ENCODE assay signal across 15 cellular contexts in genomic region chr10:132587175-132587574, GRCh38. TPM values are rescaled to one million over a fixed set of nuclear protein-coding genes. Genes with fewer than 3 reads are reported as not detected.
A peak's percentile ranks its signal among the peaks of the same experiment; 100 is the strongest.
DNase-seq lines count a peak whose midpoint lies in the region; ATAC-seq and TF ChIP-seq lines count a peak whose summit lies in the region.
"Had no signal": no experiment of that assay in that cellular context is flagged by ENCODE, and none has a peak within 500 bp of the region (broad histone marks: within the 10 kb centered on the region; RNA-seq: fewer than 3 reads in every experiment).

No MANE protein-coding gene starts in this region.

- H3K4me2 ChIP-seq in trophoblast cell (ENCODE audit: low read length), result no peak overlapping the region

- H3K23ac ChIP-seq in trophoblast cell (ENCODE audit: low read length), result no peak overlapping the region

- DNase-seq in G401 (ENCODE audit: low spot score), result peak; percentile 49
- DNase-seq in T-helper 17 cell, result no peak
- no peak for DNase-seq in mesothelial cell of epicardium (ENCODE audit: low spot score in 2 of 2, unreplicated experiment in 2 of 2)
- no peak for DNase-seq in stimulated activated naive B cell treated with anti-CD40 and anti-IgM and Interleukin-4, amounts not matched to agents 10 μg/mL and 1 μg/mL and 100 μg/mL, for 72 hours
- DNase-seq in trophoblast cell, result no peak
- no peak for DNase-seq in NAMALWA (ENCODE audit: low spot score)
- no peak for DNase-seq in NCI-H446 (lab: John Stamatoyannopoulos, UW)
- DNase-seq: activated CD4-positive, alpha-beta T cell treated with anti-CD3 and anti-CD28 coated beads for 48 hours; cerebellar nuclear complex; effector memory CD8-positive, alpha-beta T cell; EL; Karpas-422; naive thymus-derived CD8-positive, alpha-beta T cell; NCI-H526 treated with DMSO at 0.1 percent for 48 hours; stimulated activated CD4-positive, alpha-beta T cell treated with anti-CD3 and anti-CD28 coated beads, Interleukin-12 subunit alpha, Interleukin-12 subunit beta, amount 100 ng/mL, for 4 hours had no signal

- H4K12ac ChIP-seq in trophoblast cell (ENCODE audit: low read depth, low read length), result no peak overlapping the region

- no peaks in the 10 kb centered on the region for H3K79me1 ChIP-seq in trophoblast cell (ENCODE audit: low read length)

- H3K4me1 Mint-ChIP-seq in T-helper 17 cell, result peaks cover 29% of the 10 kb centered on the region
- peaks cover 28% of the 10 kb centered on the region for H3K4me1 Mint-ChIP-seq in mesothelial cell of epicardium
- H3K4me1 Mint-ChIP-seq in stimulated activated naive B cell treated with anti-CD40 and anti-IgM and Interleukin-4, amounts not matched to agents 10 μg/mL and 1 μg/mL and 100 μg/mL, for 72 hours, result peaks cover 64 to 76% of the 10 kb centered on the region in 2 donors

- H3K18ac ChIP-seq in trophoblast cell (ENCODE audit: low read length), result no peak overlapping the region

- H3K36me3 ChIP-seq in trophoblast cell (ENCODE audit: control insufficient read depth in 1 of 2, insufficient read depth in 2 of 2, low read length in 2 of 2), result peaks cover 0 to 2% of the 10 kb centered on the region in 2 experiments

- H4K8ac ChIP-seq in trophoblast cell (ENCODE audit: low read depth, low read length), result no peak overlapping the region

- in situ Hi-C loops in G401 (cut with HindIII; ENCODE audit: low sequenced_read_pairs), result no loop called here

- H3K4me3 Mint-ChIP-seq in T-helper 17 cell (peak overlapping the region; percentile 63), mesothelial cell of epicardium (no peak overlapping the region)
- H3K4me3 Mint-ChIP-seq in stimulated activated naive B cell treated with anti-CD40 and anti-IgM and Interleukin-4, amounts not matched to agents 10 μg/mL and 1 μg/mL and 100 μg/mL, for 72 hours, result peak overlapping the region; percentile 55 to 69
- H3K4me3 Mint-ChIP-seq: effector memory CD8-positive, alpha-beta T cell had no signal

- no peak overlapping the region for H3K4me3 ChIP-seq in trophoblast cell (ENCODE audit: low read depth, low read length)

- no peak overlapping the region for H3K14ac ChIP-seq in trophoblast cell (ENCODE audit: low read length)

- no peak overlapping the region for H2BK5ac ChIP-seq in trophoblast cell (ENCODE audit: low read depth, low read length, poor library complexity)

- no peaks in the 10 kb centered on the region for H3K27me3 Mint-ChIP-seq in T-helper 17 cell
- H3K27me3 Mint-ChIP-seq in mesothelial cell of epicardium (ENCODE audit: low read depth), result no peaks in the 10 kb centered on the region
- H3K27me3 Mint-ChIP-seq in stimulated activated naive B cell treated with anti-CD40 and anti-IgM and Interleukin-4, amounts not matched to agents 10 μg/mL and 1 μg/mL and 100 μg/mL, for 72 hours, result no peaks in the 10 kb centered on the region
- H3K27me3 Mint-ChIP-seq: effector memory CD8-positive, alpha-beta T cell; naive thymus-derived CD8-positive, alpha-beta T cell had no signal

- no peak overlapping the region for H2BK12ac ChIP-seq in trophoblast cell (ENCODE audit: low read length)

- no peak overlapping the region for H4K91ac ChIP-seq in trophoblast cell (ENCODE audit: low read depth, low read length)

- peaks cover 6 to 15% of the 10 kb centered on the region in 2 experiments for H3K4me1 ChIP-seq in trophoblast cell (ENCODE audit: control insufficient read depth in 1 of 2, insufficient read depth in 2 of 2, low read length in 2 of 2)

- no CpG with 5 or more reads among the region's 11 CpGs for WGBS in trophoblast cell (ENCODE audit: extremely low coverage, insufficient coverage, insufficient read length)

- no peaks in the 10 kb centered on the region for H3K27me3 ChIP-seq in trophoblast cell (ENCODE audit: insufficient read depth, low read length)

- no peak for TF ChIP-seq CTCF in mesothelial cell of epicardium (IDR thresholded peaks at IDR 0.05; ENCODE audit: unreplicated experiment)

- no peak overlapping the region for H2BK120ac ChIP-seq in trophoblast cell (ENCODE audit: insufficient read depth, low read length, poor library complexity)

- H3K9me3 ChIP-seq in T-helper 17 cell (ENCODE audit: control insufficient read depth, low read length, poor library complexity, severe bottlenecking) (no peaks in the 10 kb centered on the region), trophoblast cell (ENCODE audit: insufficient read depth, low read depth, low read length) (peaks cover 4% of the 10 kb centered on the region)

- H3K27ac ChIP-seq in trophoblast cell (ENCODE audit: low read depth, low read length), result no peak overlapping the region

- H3K79me2 ChIP-seq in trophoblast cell (ENCODE audit: control insufficient read depth, insufficient read depth, low read length, poor library complexity), result peaks cover 2% of the 10 kb centered on the region

- no peak overlapping the region for H3K4ac ChIP-seq in trophoblast cell (ENCODE audit: low read depth, low read length)

- ATAC-seq in T-helper 17 cell, result no peak
- ATAC-seq in stimulated activated naive B cell treated with anti-CD40 and anti-IgM and Interleukin-4, amounts not matched to agents 10 μg/mL and 1 μg/mL and 100 μg/mL, for 72 hours (replicated peaks), result no peak
- ATAC-seq: effector memory CD8-positive, alpha-beta T cell; naive thymus-derived CD8-positive, alpha-beta T cell had no signal

- no peaks in the 10 kb centered on the region for H3K36me3 Mint-ChIP-seq in T-helper 17 cell (ENCODE audit: low read depth)
- H3K36me3 Mint-ChIP-seq in mesothelial cell of epicardium, result peaks cover 7% of the 10 kb centered on the region
- peaks cover 4 to 19% of the 10 kb centered on the region in 2 donors for H3K36me3 Mint-ChIP-seq in stimulated activated naive B cell treated with anti-CD40 and anti-IgM and Interleukin-4, amounts not matched to agents 10 μg/mL and 1 μg/mL and 100 μg/mL, for 72 hours

- no peak overlapping the region for H2AFZ ChIP-seq in trophoblast cell (ENCODE audit: insufficient read depth, low read length, poor library complexity)

- H3K27ac Mint-ChIP-seq in T-helper 17 cell, result no peak overlapping the region
- H3K27ac Mint-ChIP-seq in mesothelial cell of epicardium, result peak overlapping the region; percentile 50
- H3K27ac Mint-ChIP-seq in stimulated activated naive B cell treated with anti-CD40 and anti-IgM and Interleukin-4, amounts not matched to agents 10 μg/mL and 1 μg/mL and 100 μg/mL, for 72 hours, result peak overlapping the region; percentile 94

- no peak overlapping the region for H3K9ac ChIP-seq in trophoblast cell (ENCODE audit: low read length)

- peaks cover 3% of the 10 kb centered on the region for H3K9me3 Mint-ChIP-seq in mesothelial cell of epicardium
- H3K9me3 Mint-ChIP-seq in stimulated activated naive B cell treated with anti-CD40 and anti-IgM and Interleukin-4, amounts not matched to agents 10 μg/mL and 1 μg/mL and 100 μg/mL, for 72 hours, result no peaks in the 10 kb centered on the region
- H3K9me3 Mint-ChIP-seq: effector memory CD8-positive, alpha-beta T cell had no signal

- H2AK5ac ChIP-seq in trophoblast cell (ENCODE audit: low read length), result no peak overlapping the region

RNA-seq across cellular contexts. Expression of gene INPP5A, which starts 49.6 kb away (rescaled TPM):
- 22.8 and 44.3 TPM in 2 replicates for total RNA-seq in G401 (2014; rRNA removed; shearing (Covaris generic))
- total RNA-seq in T-helper 17 cell, result 10 to 100 TPM; 17.6 to 24.7 TPM
- total RNA-seq in mesothelial cell of epicardium, result 36.4 to 41.8 TPM (median 41.0 TPM) in 3 replicates
- polyA plus RNA-seq in trophoblast cell (2013), result 25.7 and 25.9 TPM in 2 replicates
